ENCODE assay signal across 9 cellular contexts in genomic region chr20:46359233-46359751, GRCh38. TPM values are rescaled to one million over a fixed set of nuclear protein-coding genes. Genes with fewer than 3 reads are reported as not detected.
DNase-seq lines count a peak whose midpoint lies in the region; ATAC-seq, FAIRE-seq and TF ChIP-seq lines count a peak whose summit lies in the region.
"Had no signal": no experiment of that assay in that cellular context is flagged by ENCODE, and none has a peak within 500 bp of the region (broad histone marks: within the 10 kb centered on the region; RNA-seq: fewer than 3 reads in every experiment).

No MANE protein-coding gene starts in this region.

- peak; percentile 33 for ATAC-seq in GM21423 (IDR thresholded peaks at IDR 0.05; ENCODE audit: unreplicated experiment)

- no peak for TF ChIP-seq CTCF in GM06990 (IDR thresholded peaks at IDR 0.05; ENCODE audit: insufficient read depth, low read length, poor library complexity, severe bottlenecking)
- no peak for TF ChIP-seq CTCF in left ventricle myocardium inferior (IDR thresholded peaks at IDR 0.05; ENCODE audit: borderline replicate concordance)
- TF ChIP-seq CTCF in Peyer's patch (IDR thresholded peaks at IDR 0.05) = no peak
- no peak for TF ChIP-seq CTCF in glutamatergic neuron (IDR thresholded peaks at IDR 0.05; ENCODE audit: partially characterized antibody, unreplicated experiment)

- H3K36me3 Mint-ChIP-seq in glutamatergic neuron (ENCODE audit: unreplicated experiment) = no peaks in the 10 kb centered on the region

- H3K9me3 Mint-ChIP-seq in glutamatergic neuron (ENCODE audit: unreplicated experiment) = peaks cover 2% of the 10 kb centered on the region

- H3K4me1 ChIP-seq in left ventricle myocardium inferior (peaks cover 89% of the 10 kb centered on the region), Peyer's patch (peaks cover 0 to 39% (median 6%) of the 10 kb centered on the region in 4 donors)

- intact Hi-C loops in left ventricle myocardium inferior (cut with micrococcal nuclease) = no loop called here

- H3K27me3 Mint-ChIP-seq in glutamatergic neuron (ENCODE audit: unreplicated experiment) = peaks cover 1% of the 10 kb centered on the region

- H3K4me1 Mint-ChIP-seq in glutamatergic neuron (ENCODE audit: low read depth, unreplicated experiment) = peaks cover 17% of the 10 kb centered on the region

- FAIRE-seq in HTR-8/SVneo (lab: Jason Lieb, UNC) = peak; percentile 85

- no peak overlapping the region for H3K27ac Mint-ChIP-seq in glutamatergic neuron (ENCODE audit: unreplicated experiment)

- H3K4me3 Mint-ChIP-seq in glutamatergic neuron (ENCODE audit: unreplicated experiment) = no peak overlapping the region

- peak overlapping the region; percentile 76 for H3K27ac ChIP-seq in left ventricle myocardium inferior (replicated peaks)
- H3K27ac ChIP-seq in Peyer's patch = no peak overlapping the region
- H3K27ac ChIP-seq: PC-9 had no signal

- H3K36me3 ChIP-seq in GM06990 (ENCODE audit: control insufficient read depth, insufficient read depth, low read length) (peaks cover 16% of the 10 kb centered on the region), left ventricle myocardium inferior (peaks cover 4% of the 10 kb centered on the region), Peyer's patch (peaks cover 0 to 9% (median 0%) of the 10 kb centered on the region in 3 donors)

- no peak for TF ChIP-seq POLR2A in Peyer's patch (IDR thresholded peaks at IDR 0.05)

- DNase-seq in GM06990 (ENCODE audit: extremely low read depth, insufficient read length) = peak; percentile 53
- no peak for DNase-seq in HTR-8/SVneo (ENCODE audit: insufficient read length, low spot score)
- no peak for DNase-seq in left ventricle myocardium inferior
- DNase-seq in Peyer's patch = no peak
- DNase-seq in NCI-H2196 (lab: John Stamatoyannopoulos, UW; ENCODE audit: unreplicated experiment) = no peak
- no peak for DNase-seq in glutamatergic neuron
- no peak for DNase-seq in NCI-H526 treated with DMSO at 0.1 percent for 48 hours (lab: John Stamatoyannopoulos, UW)
- DNase-seq: PC-9 had no signal

- H3K4me3 ChIP-seq in GM06990 (replicated peaks; ENCODE audit: low read depth, low read length) (peak overlapping the region; percentile 8; the same call in 1 of the 2 replicates), left ventricle myocardium inferior (peak overlapping the region; percentile 30), Peyer's patch (no peak overlapping the region)
- H3K4me3 ChIP-seq: PC-9 had no signal

- H3K27me3 ChIP-seq in GM06990 (replicated peaks; ENCODE audit: control insufficient read depth, insufficient read depth, low read length) = no peaks in the 10 kb centered on the region
- H3K27me3 ChIP-seq in left ventricle myocardium inferior (ENCODE audit: low read depth) = no peaks in the 10 kb centered on the region
- H3K27me3 ChIP-seq in Peyer's patch = no peaks in the 10 kb centered on the region

- H3K9me3 ChIP-seq in left ventricle myocardium inferior (replicated peaks) (no peaks in the 10 kb centered on the region), Peyer's patch (no peaks in the 10 kb centered on the region)

RNA-seq across cellular contexts. Expression of gene ELMO2, which starts 47.1 kb away (rescaled TPM):
- total RNA-seq in left ventricle myocardium inferior (28.5 TPM), Peyer's patch (10 to 100 TPM; 24.3 to 78.4 (median 26.4) TPM), glutamatergic neuron (ENCODE audit: unreplicated experiment) (60.3 TPM)

RNA-seq across cellular contexts. Expression of gene CDH22, which starts 51.0 kb away (rescaled TPM):
- total RNA-seq in left ventricle myocardium inferior = 2.3 TPM
- not detected for total RNA-seq in Peyer's patch
- total RNA-seq in glutamatergic neuron (ENCODE audit: unreplicated experiment) = 7.9 TPM
- total RNA-seq: PC-9 had no signal

Comparison
In these comparisons a context has a peak if more than half of its experiments do, and no peak if none do; other contexts are left out.
1. H3K4me3 ChIP-seq: peak in GM06990 (single experiment) and left ventricle myocardium inferior (single experiment); none in Peyer's patch (0 of 4).